In the genomic region with DNA sequence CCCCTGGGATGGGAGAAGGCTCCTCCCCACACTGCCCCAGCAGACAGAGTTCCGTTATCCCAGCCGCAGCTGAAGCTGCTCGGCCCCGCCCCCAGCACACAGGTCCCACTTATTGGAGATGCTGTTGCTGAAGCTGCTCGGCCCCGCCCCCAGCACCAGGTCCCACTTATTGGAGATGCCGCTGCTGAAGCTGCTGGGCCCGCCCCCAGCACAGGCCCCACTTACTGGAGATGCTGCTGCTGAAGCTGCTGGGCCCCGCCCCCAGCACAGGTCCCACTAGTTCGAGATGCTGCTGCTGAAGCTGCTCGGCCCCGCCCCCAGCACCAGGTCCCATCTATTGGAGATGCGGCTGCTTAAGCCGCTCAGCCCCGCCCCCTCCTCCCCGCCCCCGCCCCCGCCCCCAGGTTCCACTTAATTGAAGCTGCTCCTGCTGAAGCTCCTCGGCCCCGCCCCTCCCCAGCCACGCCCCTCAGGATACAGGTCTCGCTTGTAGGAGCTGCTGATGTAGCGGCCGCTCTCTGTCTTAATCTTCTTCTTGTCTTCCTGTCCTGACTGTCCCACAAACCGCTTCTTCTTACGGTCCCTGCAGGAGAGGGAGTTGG, we compare ENCODE assay signal across 1 cellular context.
TF ChIP-seq lines count a peak whose summit lies in the region.

No MANE protein-coding gene starts in this region.

TF ChIP-seq in SK-N-SH, 30 proteins besides CTCF, POLR2A, EP300 and RAD21 (continued from another document):
- no peak for TF ChIP-seq CHD2 (IDR thresholded peaks at IDR 0.05; ENCODE audit: low read length, partially characterized antibody)
- TF ChIP-seq TEAD4 (IDR thresholded peaks at IDR 0.05; ENCODE audit: borderline replicate concordance, insufficient read depth): no peak
- no peak for TF ChIP-seq FOSL2 (IDR thresholded peaks at IDR 0.05; ENCODE audit: borderline replicate concordance, low read depth)
- TF ChIP-seq, protein P1, sequence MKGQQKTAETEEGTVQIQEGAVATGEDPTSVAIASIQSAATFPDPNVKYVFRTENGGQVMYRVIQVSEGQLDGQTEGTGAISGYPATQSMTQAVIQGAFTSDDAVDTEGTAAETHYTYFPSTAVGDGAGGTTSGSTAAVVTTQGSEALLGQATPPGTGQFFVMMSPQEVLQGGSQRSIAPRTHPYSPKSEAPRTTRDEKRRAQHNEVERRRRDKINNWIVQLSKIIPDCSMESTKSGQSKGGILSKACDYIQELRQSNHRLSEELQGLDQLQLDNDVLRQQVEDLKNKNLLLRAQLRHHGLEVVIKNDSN (IDR thresholded peaks at IDR 0.05; ENCODE audit: borderline replicate concordance, low read depth): no peak
- TF ChIP-seq, protein P2, sequence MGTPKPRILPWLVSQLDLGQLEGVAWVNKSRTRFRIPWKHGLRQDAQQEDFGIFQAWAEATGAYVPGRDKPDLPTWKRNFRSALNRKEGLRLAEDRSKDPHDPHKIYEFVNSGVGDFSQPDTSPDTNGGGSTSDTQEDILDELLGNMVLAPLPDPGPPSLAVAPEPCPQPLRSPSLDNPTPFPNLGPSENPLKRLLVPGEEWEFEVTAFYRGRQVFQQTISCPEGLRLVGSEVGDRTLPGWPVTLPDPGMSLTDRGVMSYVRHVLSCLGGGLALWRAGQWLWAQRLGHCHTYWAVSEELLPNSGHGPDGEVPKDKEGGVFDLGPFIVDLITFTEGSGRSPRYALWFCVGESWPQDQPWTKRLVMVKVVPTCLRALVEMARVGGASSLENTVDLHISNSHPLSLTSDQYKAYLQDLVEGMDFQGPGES (IDR thresholded peaks at IDR 0.05; ENCODE audit: low read depth, low read length): no peak
- TF ChIP-seq EZH2phosphoT487 (IDR thresholded peaks at IDR 0.05; ENCODE audit: borderline replicate concordance, low read depth): no peak
